Comparison of ENCODE assay signal across 16 cellular contexts in the genomic region with DNA sequence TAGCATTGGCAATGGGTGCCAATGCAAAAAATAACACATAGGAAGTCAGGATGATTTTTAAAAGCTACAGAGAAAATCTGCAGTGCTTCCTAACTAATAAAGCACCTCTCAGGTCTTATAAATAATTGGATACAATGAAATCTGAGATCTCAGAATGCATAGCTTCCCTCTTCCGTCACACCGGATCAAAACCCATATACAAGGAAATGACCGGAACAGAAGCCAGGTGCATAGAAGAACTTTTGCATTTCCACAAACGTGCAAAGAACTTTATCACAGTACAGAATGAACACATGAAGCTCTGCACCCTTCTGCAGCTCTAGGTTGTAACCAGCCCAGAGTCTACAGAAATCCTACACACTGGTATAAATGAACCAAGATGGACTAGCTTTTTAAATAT.
A peak's percentile ranks its signal among the peaks of the same experiment; 100 is the strongest.
DNase-seq lines count a peak whose midpoint lies in the region; ATAC-seq and TF ChIP-seq lines count a peak whose summit lies in the region.
"Had no signal": no experiment of that assay in that cellular context is flagged by ENCODE, and none has a peak within 500 bp of the region (broad histone marks: within the 10 kb centered on the region; RNA-seq: fewer than 3 reads in every experiment).

No MANE protein-coding gene starts in this region.

- peaks cover 38% of the 10 kb centered on the region for H3K4me1 Mint-ChIP-seq in neural progenitor cell
- no peaks in the 10 kb centered on the region for H3K4me1 Mint-ChIP-seq in CD8-positive, alpha-beta T cell (ENCODE audit: low read depth)
- H3K4me1 Mint-ChIP-seq: CD14-positive monocyte; CD8-positive, alpha-beta memory T cell had no signal

- intact Hi-C loops in CD8-positive, alpha-beta T cell (cut with DNase I, micrococcal nuclease): no loop called here

- H3K9ac ChIP-seq in BLaER1 treated with 17β-estradiol and CSF1 and Interleukin-3, amounts not matched to agents 10 nM and 100 nM: no peak overlapping the region
- H3K9ac ChIP-seq in OCI-LY3 (ENCODE audit: low read length) (no peak overlapping the region), neural progenitor cell (no peak overlapping the region)

- H3K9me3 ChIP-seq in BLaER1 treated with 17β-estradiol and CSF1 and Interleukin-3, amounts not matched to agents 10 nM and 100 nM (replicated peaks in 1 of 11): peaks cover 12 to 64% (median 43%) of the 10 kb centered on the region in 11 experiments
- H3K9me3 ChIP-seq in OCI-LY3 (ENCODE audit: insufficient read depth, low read length) (no peaks in the 10 kb centered on the region), neural progenitor cell (ENCODE audit: low read depth) (no peaks in the 10 kb centered on the region)
- no peaks in the 10 kb centered on the region for H3K9me3 ChIP-seq in CD8-positive, alpha-beta T cell (ENCODE audit: low read length)
- H3K9me3 ChIP-seq: Caco-2 had no signal

- peaks cover 0 to 95% (median 47%) of the 10 kb centered on the region in 11 experiments; a peak in 14 of 22 replicates for H4K20me1 ChIP-seq in BLaER1 treated with 17β-estradiol and CSF1 and Interleukin-3, amounts not matched to agents 10 nM and 100 nM
- H4K20me1 ChIP-seq in OCI-LY3 (ENCODE audit: insufficient read depth, low read length) (peaks cover 100% of the 10 kb centered on the region), neural progenitor cell (ENCODE audit: low read depth) (peaks cover 46% of the 10 kb centered on the region)

- H3K36me3 ChIP-seq in BLaER1 treated with 17β-estradiol and CSF1 and Interleukin-3, amounts not matched to agents 10 nM and 100 nM: peaks cover 13 to 87% (median 51%) of the 10 kb centered on the region in 11 experiments
- H3K36me3 ChIP-seq in OCI-LY3 (replicated peaks; ENCODE audit: low read depth, low read length): peaks cover 76% of the 10 kb centered on the region
- H3K36me3 ChIP-seq in neural progenitor cell: no peaks in the 10 kb centered on the region
- no peaks in the 10 kb centered on the region for H3K36me3 ChIP-seq in CD8-positive, alpha-beta T cell (ENCODE audit: insufficient read depth, low read length)
- H3K36me3 ChIP-seq: HAP-1 had no signal

- peak overlapping the region in 10 of 11 experiments; percentile 3 to 47 (median 16); a peak in 12 of 22 replicates for H3K4me2 ChIP-seq in BLaER1 treated with 17β-estradiol and CSF1 and Interleukin-3, amounts not matched to agents 10 nM and 100 nM
- peak overlapping the region; percentile 23 for H3K4me2 ChIP-seq in OCI-LY3 (ENCODE audit: low read length)
- H3K4me2 ChIP-seq in neural progenitor cell: peak overlapping the region; percentile 40

- H3K4me3 ChIP-seq in BLaER1 treated with 17β-estradiol and CSF1 and Interleukin-3, amounts not matched to agents 10 nM and 100 nM: no peak overlapping the region
- H3K4me3 ChIP-seq in OCI-LY3 (ENCODE audit: low read length) (no peak overlapping the region), neural progenitor cell (no peak overlapping the region)
- H3K4me3 ChIP-seq in CD8-positive, alpha-beta T cell (ENCODE audit: low read depth, low read length): no peak overlapping the region
- H3K4me3 ChIP-seq: HAP-1 had no signal

- TF ChIP-seq CTCF in OCI-LY3 (IDR thresholded peaks at IDR 0.05; ENCODE audit: low read depth, low read length): no peak
- TF ChIP-seq CTCF in neural progenitor cell (IDR thresholded peaks at IDR 0.05): no peak
- no peak for TF ChIP-seq CTCF in CD8-positive, alpha-beta T cell (IDR thresholded peaks at IDR 0.05)

- peaks cover 40% of the 10 kb centered on the region for H3F3A ChIP-seq in neural progenitor cell (ENCODE audit: low read depth)

- DNase-seq in NAMALWA (ENCODE audit: low spot score) (peak; percentile 69), neural progenitor cell (ENCODE audit: low spot score) (no peak), globus pallidus (ENCODE audit: low spot score) (no peak), SIG-M5 (lab: John Stamatoyannopoulos, UW) (no peak)
- DNase-seq in CD8-positive, alpha-beta T cell: no peak
- DNase-seq in stimulated activated CD4-positive, alpha-beta T cell treated with anti-CD3 and anti-CD28 coated beads, Interleukin-2, amount 100 ng/mL, for 24 hours: no peak
- DNase-seq: ACHN; Caco-2; CD8-positive, alpha-beta memory T cell; DND-41; GOT3 had no signal

- ATAC-seq in CD8-positive, alpha-beta T cell: no peak
- ATAC-seq: HepG2 had no signal

- POLR2A ChIA-PET in CD8-positive, alpha-beta T cell (lab: Charles Lee): no interaction called here

- H3K79me2 ChIP-seq in OCI-LY3 (ENCODE audit: low read length) (peaks cover 100% of the 10 kb centered on the region), neural progenitor cell (ENCODE audit: low read depth) (peaks cover 100% of the 10 kb centered on the region)

- no peak overlapping the region for H2AFZ ChIP-seq in OCI-LY3 (ENCODE audit: low read depth, low read length)
- H2AFZ ChIP-seq in neural progenitor cell (replicated peaks): no peak overlapping the region

- peaks cover 6% of the 10 kb centered on the region for H3K27me3 Mint-ChIP-seq in neural progenitor cell (ENCODE audit: insufficient read depth, low read depth)
- H3K27me3 Mint-ChIP-seq in CD8-positive, alpha-beta T cell (ENCODE audit: low read depth): no peaks in the 10 kb centered on the region
- H3K27me3 Mint-ChIP-seq: CD8-positive, alpha-beta memory T cell had no signal

- H3K4me1 ChIP-seq in BLaER1 treated with 17β-estradiol and CSF1 and Interleukin-3, amounts not matched to agents 10 nM and 100 nM: peaks cover 29 to 59% (median 49%) of the 10 kb centered on the region in 10 experiments
- H3K4me1 ChIP-seq in OCI-LY3 (ENCODE audit: low read length) (peaks cover 70% of the 10 kb centered on the region), neural progenitor cell (peaks cover 61% of the 10 kb centered on the region)
- no peaks in the 10 kb centered on the region for H3K4me1 ChIP-seq in CD8-positive, alpha-beta T cell (ENCODE audit: insufficient read depth, low read length)
- H3K4me1 ChIP-seq: Caco-2, HAP-1 had no signal

- no peaks in the 10 kb centered on the region for H3K27me3 ChIP-seq in BLaER1 treated with 17β-estradiol and CSF1 and Interleukin-3, amounts not matched to agents 10 nM and 100 nM
- H3K27me3 ChIP-seq in OCI-LY3 (ENCODE audit: low read depth, low read length) (no peaks in the 10 kb centered on the region), neural progenitor cell (no peaks in the 10 kb centered on the region)
- H3K27me3 ChIP-seq in CD8-positive, alpha-beta T cell (ENCODE audit: insufficient read depth, low read length): no peaks in the 10 kb centered on the region

- H3K9me3 Mint-ChIP-seq in neural progenitor cell: peaks cover 25% of the 10 kb centered on the region
- no peaks in the 10 kb centered on the region for H3K9me3 Mint-ChIP-seq in CD8-positive, alpha-beta T cell

- no peak overlapping the region for H3K4me3 Mint-ChIP-seq in neural progenitor cell
- no peak overlapping the region for H3K4me3 Mint-ChIP-seq in CD8-positive, alpha-beta T cell
- H3K4me3 Mint-ChIP-seq: CD14-positive monocyte; CD8-positive, alpha-beta memory T cell had no signal

- no peak overlapping the region for H3K27ac ChIP-seq in BLaER1 treated with 17β-estradiol and CSF1 and Interleukin-3, amounts not matched to agents 10 nM and 100 nM
- H3K27ac ChIP-seq in OCI-LY3 (ENCODE audit: low read length) (peak overlapping the region; percentile 1; the same call in 1 of the 2 replicates), neural progenitor cell (peak overlapping the region; percentile 95)
- H3K27ac ChIP-seq in CD8-positive, alpha-beta T cell (ENCODE audit: low read depth, low read length): no peak overlapping the region

- no peak overlapping the region for H3K27ac Mint-ChIP-seq in neural progenitor cell
- H3K27ac Mint-ChIP-seq in CD8-positive, alpha-beta T cell: no peak overlapping the region
- H3K27ac Mint-ChIP-seq: CD14-positive monocyte; CD8-positive, alpha-beta memory T cell had no signal

- CTCF ChIA-PET in CD8-positive, alpha-beta T cell (lab: Charles Lee): no interaction called here

- peaks cover 34% of the 10 kb centered on the region for H3K36me3 Mint-ChIP-seq in neural progenitor cell
- no peaks in the 10 kb centered on the region for H3K36me3 Mint-ChIP-seq in CD8-positive, alpha-beta T cell
- H3K36me3 Mint-ChIP-seq: CD14-positive monocyte; CD8-positive, alpha-beta memory T cell had no signal

Comparison
In these comparisons a context has a peak if more than half of its experiments do, and no peak if none do; other contexts are left out.
1. H3K27ac ChIP-seq: peak in OCI-LY3 (single experiment) and neural progenitor cell (single experiment); none in BLaER1 treated with 17β-estradiol and CSF1 and Interleukin-3, amounts not matched to agents 10 nM and 100 nM (0 of 11) and CD8-positive, alpha-beta T cell (single experiment).
2. Peak in every context shown above with its lines, with median percentiles within 50 percentile points of each other: H3K4me2 ChIP-seq.